8 cellular contexts compared by ENCODE assay signal in the genomic region with DNA sequence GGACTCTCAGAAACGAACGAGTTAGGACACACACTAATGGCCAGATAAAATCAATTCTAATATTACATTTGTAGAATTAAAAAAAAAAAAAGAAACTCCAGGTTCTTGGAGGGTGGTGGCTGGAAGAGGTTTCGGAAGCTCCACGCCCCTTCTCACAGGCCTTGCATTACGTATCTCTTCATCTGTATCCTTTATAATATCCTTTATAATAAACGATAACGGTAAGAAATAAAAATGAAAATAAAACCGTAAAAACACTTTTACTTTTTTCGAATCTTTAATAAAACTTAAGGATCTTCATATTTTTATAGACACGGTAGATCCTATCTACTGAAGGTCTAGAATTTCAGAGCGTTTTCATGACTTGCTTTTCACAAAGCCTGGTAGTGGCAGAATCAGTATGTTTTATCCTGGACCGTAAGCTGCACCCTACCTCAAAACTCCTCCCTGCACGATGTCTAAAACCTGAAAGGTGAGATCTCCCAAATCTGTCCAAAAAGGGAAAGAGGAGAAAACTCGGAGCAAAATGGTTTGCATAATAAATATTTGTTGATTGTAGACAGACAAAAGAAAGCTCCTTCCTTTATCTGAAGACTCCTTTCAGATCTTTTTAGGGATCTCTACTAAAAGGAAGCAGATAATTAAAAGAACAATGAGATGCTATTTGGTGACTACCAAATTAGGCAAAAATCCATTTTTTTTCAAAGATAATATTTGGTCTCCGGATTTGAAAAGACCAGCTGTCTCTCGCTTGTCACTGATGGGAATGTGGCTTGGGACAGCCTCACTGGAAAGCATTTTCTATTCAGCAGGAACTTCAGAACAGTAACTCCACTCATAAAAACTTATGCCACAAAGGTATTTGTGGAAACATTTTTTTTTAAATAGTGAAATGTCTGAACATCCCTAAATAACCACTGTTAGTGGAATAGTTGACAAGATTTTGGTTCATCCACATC. TPM values are rescaled to one million over a fixed set of nuclear protein-coding genes. Genes with fewer than 3 reads are reported as not detected.
A peak's percentile ranks its signal among the peaks of the same experiment; 100 is the strongest.
DNase-seq lines count a peak whose midpoint lies in the region; ATAC-seq and TF ChIP-seq lines count a peak whose summit lies in the region.

No MANE protein-coding gene starts in this region.

- DNase-seq in CD4-positive, CD25-positive, alpha-beta regulatory T cell = no peak
- DNase-seq in HL-60 (ENCODE audit: low read depth in 1 of 2, low spot score in 1 of 2) (no peak), NCI-H2029 treated with DMSO at 0.1 percent for 48 hours (lab: John Stamatoyannopoulos, UW) (no peak), thyroid gland (no peak), ecto neural progenitor cell (ENCODE audit: low spot score) (no peak)

- peaks cover 25 to 74% (median 48%) of the 10 kb centered on the region in 4 donors for H3K4me1 Mint-ChIP-seq in CD4-positive, CD25-positive, alpha-beta regulatory T cell
- H3K4me1 Mint-ChIP-seq in brain (peaks cover 64% of the 10 kb centered on the region), nephron (peaks cover 62% of the 10 kb centered on the region)

- no peak for TF ChIP-seq CTCF in HL-60 (IDR thresholded peaks at IDR 0.05; ENCODE audit: insufficient read depth, low read length)
- TF ChIP-seq CTCF in brain (conservative IDR thresholded peaks at IDR 0.05) = no peak
- TF ChIP-seq CTCF in nephron (IDR thresholded peaks at IDR 0.05; ENCODE audit: unreplicated experiment in 3 of 3) = no peak
- no peak for TF ChIP-seq CTCF in thyroid gland (IDR thresholded peaks at IDR 0.05)

- H3K4me1 ChIP-seq in CD4-positive, CD25-positive, alpha-beta regulatory T cell (ENCODE audit: control insufficient read depth, insufficient read depth, low read length, poor library complexity, severe bottlenecking) = peaks cover 38% of the 10 kb centered on the region
- peaks cover 17 to 24% of the 10 kb centered on the region in 2 donors for H3K4me1 ChIP-seq in thyroid gland

- no peak for ATAC-seq in CD4-positive, CD25-positive, alpha-beta regulatory T cell (ENCODE audit: low read depth in 2 of 2)
- ATAC-seq in GM19328 (IDR thresholded peaks at IDR 0.05; ENCODE audit: unreplicated experiment) = no peak

- peaks cover 38% of the 10 kb centered on the region for H3K27me3 Mint-ChIP-seq in CD4-positive, CD25-positive, alpha-beta regulatory T cell
- H3K27me3 Mint-ChIP-seq in brain (peaks cover 43% of the 10 kb centered on the region), nephron (ENCODE audit: low read depth) (peaks cover 89% of the 10 kb centered on the region)

- peak overlapping the region; percentile 77 for H3K4me3 ChIP-seq in CD4-positive, CD25-positive, alpha-beta regulatory T cell (ENCODE audit: low read depth, low read length)
- H3K4me3 ChIP-seq in HL-60 (replicated peaks; ENCODE audit: insufficient read depth, low read length) (peak overlapping the region; percentile 87), thyroid gland (replicated peaks in 1 of 3) (no peak overlapping the region)

- 54% methylated on average over 16 of the region's 16 CpGs for WGBS in thyroid gland, 2 donors

- TF ChIP-seq POLR2A in thyroid gland (IDR thresholded peaks at IDR 0.05) = no peak

- peaks cover 2% of the 10 kb centered on the region for H3K27me3 ChIP-seq in CD4-positive, CD25-positive, alpha-beta regulatory T cell (ENCODE audit: control insufficient read depth, insufficient read depth, low read length)
- H3K27me3 ChIP-seq in HL-60 (ENCODE audit: insufficient read depth, poor library complexity, severe bottlenecking) (no peaks in the 10 kb centered on the region), thyroid gland (no peaks in the 10 kb centered on the region)

- H3K9me3 Mint-ChIP-seq in CD4-positive, CD25-positive, alpha-beta regulatory T cell = peaks cover 0 to 8% (median 0%) of the 10 kb centered on the region in 7 donors
- H3K9me3 Mint-ChIP-seq in brain (peaks cover 0 to 4% (median under 1%) of the 10 kb centered on the region in 5 experiments), nephron (no peaks in the 10 kb centered on the region)

- H3K27ac Mint-ChIP-seq in CD4-positive, CD25-positive, alpha-beta regulatory T cell = peak overlapping the region; percentile 3 to 100 (median 99)
- peak overlapping the region in 4 of 5 experiments; percentile 77 to 98 (median 94) for H3K27ac Mint-ChIP-seq in brain
- H3K27ac Mint-ChIP-seq in nephron = peak overlapping the region in 1 of 3 experiments; percentile 19

- H3K9me3 ChIP-seq in CD4-positive, CD25-positive, alpha-beta regulatory T cell (ENCODE audit: control insufficient read depth in 2 of 2, low read length in 2 of 2) = no peaks in the 10 kb centered on the region
- H3K9me3 ChIP-seq in thyroid gland = no peaks in the 10 kb centered on the region

- H3K27ac ChIP-seq in CD4-positive, CD25-positive, alpha-beta regulatory T cell (ENCODE audit: insufficient read depth, low read length, poor library complexity, severe bottlenecking) = peak overlapping the region; percentile 94
- H3K27ac ChIP-seq in HL-60 (replicated peaks) = peak overlapping the region; percentile 98
- H3K27ac ChIP-seq in thyroid gland = no peak overlapping the region

- peaks cover 10% of the 10 kb centered on the region for H3K36me3 ChIP-seq in CD4-positive, CD25-positive, alpha-beta regulatory T cell (ENCODE audit: control insufficient read depth, insufficient read depth, low read length)
- no peaks in the 10 kb centered on the region for H3K36me3 ChIP-seq in thyroid gland

- H3K36me3 Mint-ChIP-seq in CD4-positive, CD25-positive, alpha-beta regulatory T cell = peaks cover 17% of the 10 kb centered on the region
- peaks cover 7% of the 10 kb centered on the region for H3K36me3 Mint-ChIP-seq in brain
- peaks cover 5% of the 10 kb centered on the region for H3K36me3 Mint-ChIP-seq in nephron (ENCODE audit: low read depth)

- intact Hi-C loops in thyroid gland (cut with DNase I) = no loop called here

- H3K4me3 Mint-ChIP-seq in CD4-positive, CD25-positive, alpha-beta regulatory T cell = peak overlapping the region; percentile 78 to 99 (median 96)
- peak overlapping the region; percentile 96 to 98 (median 97) for H3K4me3 Mint-ChIP-seq in brain
- H3K4me3 Mint-ChIP-seq in nephron = peak overlapping the region; percentile 92 to 96 (median 95)

RNA-seq across cellular contexts. Expression of a gene that starts 2.0 kb away (rescaled TPM):
- total RNA-seq in CD4-positive, CD25-positive, alpha-beta regulatory T cell = 2,224 TPM
- polyA plus RNA-seq in CD4-positive, CD25-positive, alpha-beta regulatory T cell = 100 to 1,000 TPM; 536 to 682 (median 586) TPM
- 89.1 TPM for polyA plus RNA-seq in brain (ENCODE audit: insufficient read depth, low read depth, low replicate concordance)
- 10 to 100 TPM in 3 of 4 donors, 1 to 10 TPM in 1; 7.1 to 17.5 (median 13.5) TPM for total RNA-seq in thyroid gland

Comparison
In these comparisons a context has a peak if more than half of its experiments do, and no peak if none do; other contexts are left out.
1. H3K27ac ChIP-seq: peak in CD4-positive, CD25-positive, alpha-beta regulatory T cell (single experiment) and HL-60 (single experiment); none in thyroid gland (0 of 3).
2. H3K4me3 ChIP-seq: peak in CD4-positive, CD25-positive, alpha-beta regulatory T cell (single experiment) and HL-60 (single experiment); none in thyroid gland (0 of 3).
3. RNA of a gene that starts 2.0 kb away (total RNA-seq): 2,224 TPM in CD4-positive, CD25-positive, alpha-beta regulatory T cell (single experiment); 7.1 to 17.5 TPM in thyroid gland; every median in the first group is over 100 times any median in the second.
4. Peak in every context shown above with its lines, with median percentiles within 50 percentile points of each other: H3K4me3 Mint-ChIP-seq.